Comparison of ENCODE assay signal across 1 cellular context in the genomic region with DNA sequence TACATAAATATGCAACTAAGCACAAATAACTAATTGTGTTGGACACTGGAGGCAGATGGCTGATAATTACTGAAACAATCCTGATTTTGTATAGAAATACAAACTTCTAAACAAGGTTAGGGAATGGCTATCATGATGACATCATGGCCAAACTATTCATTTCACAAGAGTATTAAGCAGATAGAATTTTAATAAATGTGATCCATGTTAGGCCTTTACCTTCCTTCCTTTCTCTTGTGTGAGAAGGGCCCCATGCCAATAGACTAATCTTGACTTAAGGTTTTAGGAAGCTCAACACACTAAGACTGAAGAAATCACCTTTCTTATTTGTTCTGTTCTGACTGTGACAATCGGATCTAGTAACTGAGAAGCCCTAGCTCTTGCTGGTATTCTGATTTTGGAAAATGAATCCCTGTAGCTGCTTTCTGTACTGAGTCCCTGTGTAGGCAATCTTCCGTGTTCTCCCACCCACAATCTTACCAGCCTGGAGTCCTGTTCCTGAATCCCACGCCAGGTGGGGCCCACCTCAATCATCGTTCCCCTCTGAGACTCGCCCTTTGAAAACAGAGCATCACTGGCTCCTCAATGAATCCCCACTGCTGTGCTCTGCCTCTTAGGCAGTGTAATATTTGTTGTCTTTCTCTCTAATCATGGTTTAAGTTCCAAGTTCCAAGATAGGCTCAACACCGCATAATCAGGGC.
TF ChIP-seq lines count a peak whose summit lies in the region.

No MANE protein-coding gene starts in this region.

TF ChIP-seq in WTC11, 78 proteins besides CTCF, POLR2A, EP300 and RAD21 (continued from another document):
- TF ChIP-seq, protein P1, sequence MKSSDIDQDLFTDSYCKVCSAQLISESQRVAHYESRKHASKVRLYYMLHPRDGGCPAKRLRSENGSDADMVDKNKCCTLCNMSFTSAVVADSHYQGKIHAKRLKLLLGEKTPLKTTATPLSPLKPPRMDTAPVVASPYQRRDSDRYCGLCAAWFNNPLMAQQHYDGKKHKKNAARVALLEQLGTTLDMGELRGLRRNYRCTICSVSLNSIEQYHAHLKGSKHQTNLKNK (CRISPR knock-in tag; IDR thresholded peaks at IDR 0.05) = no peak
- no peak for TF ChIP-seq HMGA2 (CRISPR knock-in tag; IDR thresholded peaks at IDR 0.05)
